ENCODE assay signal across 1 cellular context in the genomic region with DNA sequence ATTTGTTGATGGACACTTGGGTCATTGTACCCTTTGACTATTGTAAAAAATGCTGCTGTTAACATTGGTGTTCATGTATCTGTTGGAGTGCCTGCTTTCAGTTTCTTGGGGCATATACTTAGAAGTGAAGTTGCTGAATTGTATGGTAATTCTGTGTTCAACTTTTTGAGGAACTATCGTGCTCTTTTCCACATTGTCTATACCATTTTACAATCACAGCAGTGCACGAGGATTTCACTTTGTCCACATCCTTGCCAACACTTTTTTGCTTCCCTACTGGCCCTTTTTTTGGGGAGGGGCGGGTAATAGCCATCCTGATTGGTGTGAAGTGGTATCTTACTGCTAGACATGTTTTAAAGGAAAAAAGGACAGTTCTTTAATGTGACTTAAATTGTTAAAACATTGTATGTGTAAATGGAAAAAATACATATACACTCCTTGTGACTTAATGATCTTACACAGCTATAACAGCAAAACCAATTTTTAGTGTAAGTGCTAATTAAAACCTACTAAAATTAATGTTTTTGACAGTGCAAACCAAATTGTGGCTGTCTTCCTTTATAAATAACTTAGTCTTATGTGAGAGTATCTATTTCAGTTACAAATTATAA.
TF ChIP-seq lines count a peak whose summit lies in the region.

No MANE protein-coding gene starts in this region.

TF ChIP-seq in K562, 482 proteins besides CTCF, POLR2A, EP300 and RAD21:
- TF ChIP-seq YY1 (IDR thresholded peaks at IDR 0.05; ENCODE audit: borderline replicate concordance in 1 of 3, control insufficient read depth in 1 of 3, extremely low read depth in 1 of 3, insufficient read depth in 3 of 3, insufficient read length in 1 of 3, insufficient replicate concordance in 2 of 3, low read depth in 1 of 3, low read length in 2 of 3), result no peak
- TF ChIP-seq, protein P1, sequence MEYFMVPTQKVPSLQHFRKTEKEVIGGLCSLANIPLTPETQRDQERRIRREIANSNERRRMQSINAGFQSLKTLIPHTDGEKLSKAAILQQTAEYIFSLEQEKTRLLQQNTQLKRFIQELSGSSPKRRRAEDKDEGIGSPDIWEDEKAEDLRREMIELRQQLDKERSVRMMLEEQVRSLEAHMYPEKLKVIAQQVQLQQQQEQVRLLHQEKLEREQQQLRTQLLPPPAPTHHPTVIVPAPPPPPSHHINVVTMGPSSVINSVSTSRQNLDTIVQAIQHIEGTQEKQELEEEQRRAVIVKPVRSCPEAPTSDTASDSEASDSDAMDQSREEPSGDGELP (CRISPR knock-in tag; IDR thresholded peaks at IDR 0.05; ENCODE audit: borderline replicate concordance), result no peak
- no peak for TF ChIP-seq SMAD4 (CRISPR knock-in tag; conservative IDR thresholded peaks at IDR 0.05)
- TF ChIP-seq SLC30A9 (CRISPR knock-in tag; IDR thresholded peaks at IDR 0.05), result no peak
- TF ChIP-seq, protein P2, sequence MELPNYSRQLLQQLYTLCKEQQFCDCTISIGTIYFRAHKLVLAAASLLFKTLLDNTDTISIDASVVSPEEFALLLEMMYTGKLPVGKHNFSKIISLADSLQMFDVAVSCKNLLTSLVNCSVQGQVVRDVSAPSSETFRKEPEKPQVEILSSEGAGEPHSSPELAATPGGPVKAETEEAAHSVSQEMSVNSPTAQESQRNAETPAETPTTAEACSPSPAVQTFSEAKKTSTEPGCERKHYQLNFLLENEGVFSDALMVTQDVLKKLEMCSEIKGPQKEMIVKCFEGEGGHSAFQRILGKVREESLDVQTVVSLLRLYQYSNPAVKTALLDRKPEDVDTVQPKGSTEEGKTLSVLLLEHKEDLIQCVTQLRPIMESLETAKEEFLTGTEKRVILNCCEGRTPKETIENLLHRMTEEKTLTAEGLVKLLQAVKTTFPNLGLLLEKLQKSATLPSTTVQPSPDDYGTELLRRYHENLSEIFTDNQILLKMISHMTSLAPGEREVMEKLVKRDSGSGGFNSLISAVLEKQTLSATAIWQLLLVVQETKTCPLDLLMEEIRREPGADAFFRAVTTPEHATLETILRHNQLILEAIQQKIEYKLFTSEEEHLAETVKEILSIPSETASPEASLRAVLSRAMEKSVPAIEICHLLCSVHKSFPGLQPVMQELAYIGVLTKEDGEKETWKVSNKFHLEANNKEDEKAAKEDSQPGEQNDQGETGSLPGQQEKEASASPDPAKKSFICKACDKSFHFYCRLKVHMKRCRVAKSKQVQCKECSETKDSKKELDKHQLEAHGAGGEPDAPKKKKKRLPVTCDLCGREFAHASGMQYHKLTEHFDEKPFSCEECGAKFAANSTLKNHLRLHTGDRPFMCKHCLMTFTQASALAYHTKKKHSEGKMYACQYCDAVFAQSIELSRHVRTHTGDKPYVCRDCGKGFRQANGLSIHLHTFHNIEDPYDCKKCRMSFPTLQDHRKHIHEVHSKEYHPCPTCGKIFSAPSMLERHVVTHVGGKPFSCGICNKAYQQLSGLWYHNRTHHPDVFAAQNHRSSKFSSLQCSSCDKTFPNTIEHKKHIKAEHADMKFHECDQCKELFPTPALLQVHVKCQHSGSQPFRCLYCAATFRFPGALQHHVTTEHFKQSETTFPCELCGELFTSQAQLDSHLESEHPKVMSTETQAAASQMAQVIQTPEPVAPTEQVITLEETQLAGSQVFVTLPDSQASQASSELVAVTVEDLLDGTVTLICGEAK (IDR thresholded peaks at IDR 0.05), result no peak
- TF ChIP-seq, protein P2 (CRISPR knock-in tag; IDR thresholded peaks at IDR 0.05), result no peak
- TF ChIP-seq, protein P3, sequence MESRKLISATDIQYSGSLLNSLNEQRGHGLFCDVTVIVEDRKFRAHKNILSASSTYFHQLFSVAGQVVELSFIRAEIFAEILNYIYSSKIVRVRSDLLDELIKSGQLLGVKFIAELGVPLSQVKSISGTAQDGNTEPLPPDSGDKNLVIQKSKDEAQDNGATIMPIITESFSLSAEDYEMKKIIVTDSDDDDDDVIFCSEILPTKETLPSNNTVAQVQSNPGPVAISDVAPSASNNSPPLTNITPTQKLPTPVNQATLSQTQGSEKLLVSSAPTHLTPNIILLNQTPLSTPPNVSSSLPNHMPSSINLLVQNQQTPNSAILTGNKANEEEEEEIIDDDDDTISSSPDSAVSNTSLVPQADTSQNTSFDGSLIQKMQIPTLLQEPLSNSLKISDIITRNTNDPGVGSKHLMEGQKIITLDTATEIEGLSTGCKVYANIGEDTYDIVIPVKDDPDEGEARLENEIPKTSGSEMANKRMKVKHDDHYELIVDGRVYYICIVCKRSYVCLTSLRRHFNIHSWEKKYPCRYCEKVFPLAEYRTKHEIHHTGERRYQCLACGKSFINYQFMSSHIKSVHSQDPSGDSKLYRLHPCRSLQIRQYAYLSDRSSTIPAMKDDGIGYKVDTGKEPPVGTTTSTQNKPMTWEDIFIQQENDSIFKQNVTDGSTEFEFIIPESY (CRISPR knock-in tag; IDR thresholded peaks at IDR 0.05), result no peak
- TF ChIP-seq, protein P4, sequence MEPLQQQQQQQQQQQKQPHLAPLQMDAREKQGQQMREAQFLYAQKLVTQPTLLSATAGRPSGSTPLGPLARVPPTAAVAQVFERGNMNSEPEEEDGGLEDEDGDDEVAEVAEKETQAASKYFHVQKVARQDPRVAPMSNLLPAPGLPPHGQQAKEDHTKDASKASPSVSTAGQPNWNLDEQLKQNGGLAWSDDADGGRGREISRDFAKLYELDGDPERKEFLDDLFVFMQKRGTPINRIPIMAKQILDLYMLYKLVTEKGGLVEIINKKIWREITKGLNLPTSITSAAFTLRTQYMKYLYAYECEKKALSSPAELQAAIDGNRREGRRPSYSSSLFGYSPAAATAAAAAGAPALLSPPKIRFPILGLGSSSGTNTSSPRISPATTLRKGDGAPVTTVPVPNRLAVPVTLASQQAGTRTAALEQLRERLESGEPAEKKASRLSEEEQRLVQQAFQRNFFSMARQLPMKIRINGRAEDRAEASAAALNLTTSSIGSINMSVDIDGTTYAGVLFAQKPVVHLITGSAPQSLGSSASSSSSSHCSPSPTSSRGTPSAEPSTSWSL (CRISPR knock-in tag; IDR thresholded peaks at IDR 0.05; ENCODE audit: borderline replicate concordance), result no peak
- TF ChIP-seq, protein P5, sequence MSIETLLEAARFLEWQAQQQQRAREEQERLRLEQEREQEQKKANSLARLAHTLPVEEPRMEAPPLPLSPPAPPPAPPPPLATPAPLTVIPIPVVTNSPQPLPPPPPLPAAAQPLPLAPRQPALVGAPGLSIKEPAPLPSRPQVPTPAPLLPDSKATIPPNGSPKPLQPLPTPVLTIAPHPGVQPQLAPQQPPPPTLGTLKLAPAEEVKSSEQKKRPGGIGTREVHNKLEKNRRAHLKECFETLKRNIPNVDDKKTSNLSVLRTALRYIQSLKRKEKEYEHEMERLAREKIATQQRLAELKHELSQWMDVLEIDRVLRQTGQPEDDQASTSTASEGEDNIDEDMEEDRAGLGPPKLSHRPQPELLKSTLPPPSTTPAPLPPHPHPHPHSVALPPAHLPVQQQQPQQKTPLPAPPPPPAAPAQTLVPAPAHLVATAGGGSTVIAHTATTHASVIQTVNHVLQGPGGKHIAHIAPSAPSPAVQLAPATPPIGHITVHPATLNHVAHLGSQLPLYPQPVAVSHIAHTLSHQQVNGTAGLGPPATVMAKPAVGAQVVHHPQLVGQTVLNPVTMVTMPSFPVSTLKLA (conservative IDR thresholded peaks at IDR 0.05), result no peak
- no peak for TF ChIP-seq IRF2 (CRISPR knock-in tag; IDR thresholded peaks at IDR 0.05)
- TF ChIP-seq, protein P6, sequence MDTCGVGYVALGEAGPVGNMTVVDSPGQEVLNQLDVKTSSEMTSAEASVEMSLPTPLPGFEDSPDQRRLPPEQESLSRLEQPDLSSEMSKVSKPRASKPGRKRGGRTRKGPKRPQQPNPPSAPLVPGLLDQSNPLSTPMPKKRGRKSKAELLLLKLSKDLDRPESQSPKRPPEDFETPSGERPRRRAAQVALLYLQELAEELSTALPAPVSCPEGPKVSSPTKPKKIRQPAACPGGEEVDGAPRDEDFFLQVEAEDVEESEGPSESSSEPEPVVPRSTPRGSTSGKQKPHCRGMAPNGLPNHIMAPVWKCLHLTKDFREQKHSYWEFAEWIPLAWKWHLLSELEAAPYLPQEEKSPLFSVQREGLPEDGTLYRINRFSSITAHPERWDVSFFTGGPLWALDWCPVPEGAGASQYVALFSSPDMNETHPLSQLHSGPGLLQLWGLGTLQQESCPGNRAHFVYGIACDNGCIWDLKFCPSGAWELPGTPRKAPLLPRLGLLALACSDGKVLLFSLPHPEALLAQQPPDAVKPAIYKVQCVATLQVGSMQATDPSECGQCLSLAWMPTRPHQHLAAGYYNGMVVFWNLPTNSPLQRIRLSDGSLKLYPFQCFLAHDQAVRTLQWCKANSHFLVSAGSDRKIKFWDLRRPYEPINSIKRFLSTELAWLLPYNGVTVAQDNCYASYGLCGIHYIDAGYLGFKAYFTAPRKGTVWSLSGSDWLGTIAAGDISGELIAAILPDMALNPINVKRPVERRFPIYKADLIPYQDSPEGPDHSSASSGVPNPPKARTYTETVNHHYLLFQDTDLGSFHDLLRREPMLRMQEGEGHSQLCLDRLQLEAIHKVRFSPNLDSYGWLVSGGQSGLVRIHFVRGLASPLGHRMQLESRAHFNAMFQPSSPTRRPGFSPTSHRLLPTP (IDR thresholded peaks at IDR 0.05; ENCODE audit: borderline replicate concordance, extremely low read depth, insufficient read length), result no peak
TF ChIP-seq in K562: peak in this region for 0.
